Comparison of ENCODE assay signal across 15 cellular contexts in genomic region chr2:10300328-10300920, GRCh38. TPM values are rescaled to one million over a fixed set of nuclear protein-coding genes. Genes with fewer than 3 reads are reported as not detected.
DNase-seq lines count a peak whose midpoint lies in the region; ATAC-seq and FAIRE-seq lines count a peak whose summit lies in the region.
"Had no signal": no experiment of that assay in that cellular context is flagged by ENCODE, and none has a peak within 500 bp of the region (broad histone marks: within the 10 kb centered on the region; RNA-seq: fewer than 3 reads in every experiment).

No MANE protein-coding gene starts in this region.

- H4K20me1 ChIP-seq in BLaER1 treated with 17β-estradiol and CSF1 and Interleukin-3, amounts not matched to agents 10 nM and 100 nM = peaks cover 19 to 26% (median 24%) of the 10 kb centered on the region in 11 experiments; a peak in 19 of 22 replicates

- H3K4me3 Mint-ChIP-seq in activated CD4-positive, alpha-beta memory T cell treated with anti-CD3 and anti-CD28 coated beads, Interleukin-2, amount 10 ng/mL, durations not matched to agents 7 days and 5 days = peak overlapping the region; percentile 19
- H3K4me3 Mint-ChIP-seq in memory B cell = peak overlapping the region; percentile 12
- H3K4me3 Mint-ChIP-seq in stimulated activated memory B cell treated with anti-CD40 and anti-IgM and Interleukin-4, amounts not matched to agents 10 μg/mL and 1 μg/mL and 100 μg/mL, for 72 hours = no peak overlapping the region

- H3K9ac ChIP-seq in BLaER1 treated with 17β-estradiol and CSF1 and Interleukin-3, amounts not matched to agents 10 nM and 100 nM = peak overlapping the region in 5 of 11 experiments; percentile 82 to 93 (median 89); a peak in 6 of 22 replicates

- peak overlapping the region in 9 of 11 experiments; percentile 90 to 96 (median 93); a peak in 16 of 22 replicates for H3K27ac ChIP-seq in BLaER1 treated with 17β-estradiol and CSF1 and Interleukin-3, amounts not matched to agents 10 nM and 100 nM

- H3K4me1 Mint-ChIP-seq in activated CD4-positive, alpha-beta memory T cell treated with anti-CD3 and anti-CD28 coated beads, Interleukin-2, amount 10 ng/mL, durations not matched to agents 7 days and 5 days = peaks cover 64% of the 10 kb centered on the region
- peaks cover 21% of the 10 kb centered on the region for H3K4me1 Mint-ChIP-seq in memory B cell
- peaks cover 56% of the 10 kb centered on the region for H3K4me1 Mint-ChIP-seq in stimulated activated memory B cell treated with anti-CD40 and anti-IgM and Interleukin-4, amounts not matched to agents 10 μg/mL and 1 μg/mL and 100 μg/mL, for 72 hours

- FAIRE-seq in RCC 7860 (lab: Jason Lieb, UNC) = no peak

- no peaks in the 10 kb centered on the region for H3K36me3 ChIP-seq in BLaER1 treated with 17β-estradiol and CSF1 and Interleukin-3, amounts not matched to agents 10 nM and 100 nM
- H3K36me3 ChIP-seq: stomach had no signal

- H3K9me3 ChIP-seq in BLaER1 treated with 17β-estradiol and CSF1 and Interleukin-3, amounts not matched to agents 10 nM and 100 nM (replicated peaks in 1 of 11) = peaks cover 0 to 16% (median 11%) of the 10 kb centered on the region in 11 experiments; a peak in 15 of 22 replicates
- H3K9me3 ChIP-seq: stomach had no signal

- H3K27ac Mint-ChIP-seq in activated CD4-positive, alpha-beta memory T cell treated with anti-CD3 and anti-CD28 coated beads, Interleukin-2, amount 10 ng/mL, durations not matched to agents 7 days and 5 days = peak overlapping the region; percentile 82
- peak overlapping the region; percentile 26 for H3K27ac Mint-ChIP-seq in memory B cell
- no peak overlapping the region for H3K27ac Mint-ChIP-seq in stimulated activated memory B cell treated with anti-CD40 and anti-IgM and Interleukin-4, amounts not matched to agents 10 μg/mL and 1 μg/mL and 100 μg/mL, for 72 hours

- no peaks in the 10 kb centered on the region for H3K36me3 Mint-ChIP-seq in activated CD4-positive, alpha-beta memory T cell treated with anti-CD3 and anti-CD28 coated beads, Interleukin-2, amount 10 ng/mL, durations not matched to agents 7 days and 5 days (ENCODE audit: low read depth)
- H3K36me3 Mint-ChIP-seq in memory B cell = no peaks in the 10 kb centered on the region
- H3K36me3 Mint-ChIP-seq in stimulated activated memory B cell treated with anti-CD40 and anti-IgM and Interleukin-4, amounts not matched to agents 10 μg/mL and 1 μg/mL and 100 μg/mL, for 72 hours = no peaks in the 10 kb centered on the region

- peak; percentile 56 for DNase-seq in DMS53 (lab: John Stamatoyannopoulos, UW)
- no peak for DNase-seq in DMS53 treated with DMSO at 0.1 percent for 48 hours (lab: John Stamatoyannopoulos, UW; ENCODE audit: unreplicated experiment)
- no peak for DNase-seq in activated CD4-positive, alpha-beta memory T cell treated with anti-CD3 and anti-CD28 coated beads, Interleukin-2, amount 10 ng/mL, durations not matched to agents 7 days and 5 days
- no peak for DNase-seq in memory B cell (ENCODE audit: low spot score in 2 of 2)
- no peak for DNase-seq in RCC 7860 (ENCODE audit: low spot score)
- DNase-seq: anterior cingulate cortex; cortex of kidney; DND-41; H7; NK-92 treated with Interleukin-12 subunit alpha and Interleukin-12 subunit beta, amount 100 ng/mL, for 24 hours; SIG-M5; stomach had no signal

- peak overlapping the region; percentile 94 to 99 (median 97); a peak in 21 of 22 replicates for H3K4me2 ChIP-seq in BLaER1 treated with 17β-estradiol and CSF1 and Interleukin-3, amounts not matched to agents 10 nM and 100 nM

- CTCF ChIA-PET in activated CD4-positive, alpha-beta memory T cell treated with anti-CD3 and anti-CD28 coated beads, Interleukin-2, amount 10 ng/mL, durations not matched to agents 7 days and 5 days (lab: Charles Lee) = interaction anchor here (1.3 to 9.3 kb wide), 5 partner anchors 17 to 158 kb away, joined by 3 to 138 read pairs (median 7); no protein-coding TSS in a partner anchor

- H3K4me3 ChIP-seq in BLaER1 treated with 17β-estradiol and CSF1 and Interleukin-3, amounts not matched to agents 10 nM and 100 nM = no peak overlapping the region
- H3K4me3 ChIP-seq: stomach had no signal

- H3K27me3 ChIP-seq in BLaER1 treated with 17β-estradiol and CSF1 and Interleukin-3, amounts not matched to agents 10 nM and 100 nM = no peaks in the 10 kb centered on the region; a peak in 4 of 22 replicates
- H3K27me3 ChIP-seq: stomach had no signal

- no peaks in the 10 kb centered on the region for H3K27me3 Mint-ChIP-seq in activated CD4-positive, alpha-beta memory T cell treated with anti-CD3 and anti-CD28 coated beads, Interleukin-2, amount 10 ng/mL, durations not matched to agents 7 days and 5 days
- no peaks in the 10 kb centered on the region for H3K27me3 Mint-ChIP-seq in memory B cell
- no peaks in the 10 kb centered on the region for H3K27me3 Mint-ChIP-seq in stimulated activated memory B cell treated with anti-CD40 and anti-IgM and Interleukin-4, amounts not matched to agents 10 μg/mL and 1 μg/mL and 100 μg/mL, for 72 hours

- ATAC-seq in memory B cell (ENCODE audit: low read depth) (no peak), GM21515 (IDR thresholded peaks at IDR 0.05; ENCODE audit: unreplicated experiment) (no peak)
- no peak for ATAC-seq in stimulated activated memory B cell treated with anti-CD40 and anti-IgM and Interleukin-4, amounts not matched to agents 10 μg/mL and 1 μg/mL and 100 μg/mL, for 72 hours

- no peaks in the 10 kb centered on the region for H3K9me3 Mint-ChIP-seq in activated CD4-positive, alpha-beta memory T cell treated with anti-CD3 and anti-CD28 coated beads, Interleukin-2, amount 10 ng/mL, durations not matched to agents 7 days and 5 days
- peaks cover 2% of the 10 kb centered on the region for H3K9me3 Mint-ChIP-seq in memory B cell
- no peaks in the 10 kb centered on the region for H3K9me3 Mint-ChIP-seq in stimulated activated memory B cell treated with anti-CD40 and anti-IgM and Interleukin-4, amounts not matched to agents 10 μg/mL and 1 μg/mL and 100 μg/mL, for 72 hours

- POLR2A ChIA-PET in activated CD4-positive, alpha-beta memory T cell treated with anti-CD3 and anti-CD28 coated beads, Interleukin-2, amount 10 ng/mL, durations not matched to agents 7 days and 5 days (lab: Charles Lee) = interaction anchor here (1.0 to 6.9 kb wide), 6 partner anchors 29 to 179 kb away, joined by 3 to 109 read pairs (median 48); partner anchors contain the start of genes ODC1 and RRM2

- peaks cover 64 to 82% (median 73%) of the 10 kb centered on the region in 10 experiments for H3K4me1 ChIP-seq in BLaER1 treated with 17β-estradiol and CSF1 and Interleukin-3, amounts not matched to agents 10 nM and 100 nM

RNA-seq across cellular contexts. Expression of gene HPCAL1, which starts 2.3 kb away (rescaled TPM):
- 10 to 100 TPM; 70.0 to 71.4 TPM for total RNA-seq in activated CD4-positive, alpha-beta memory T cell treated with anti-CD3 and anti-CD28 coated beads, Interleukin-2, amount 10 ng/mL, durations not matched to agents 7 days and 5 days
